In the genomic region with DNA sequence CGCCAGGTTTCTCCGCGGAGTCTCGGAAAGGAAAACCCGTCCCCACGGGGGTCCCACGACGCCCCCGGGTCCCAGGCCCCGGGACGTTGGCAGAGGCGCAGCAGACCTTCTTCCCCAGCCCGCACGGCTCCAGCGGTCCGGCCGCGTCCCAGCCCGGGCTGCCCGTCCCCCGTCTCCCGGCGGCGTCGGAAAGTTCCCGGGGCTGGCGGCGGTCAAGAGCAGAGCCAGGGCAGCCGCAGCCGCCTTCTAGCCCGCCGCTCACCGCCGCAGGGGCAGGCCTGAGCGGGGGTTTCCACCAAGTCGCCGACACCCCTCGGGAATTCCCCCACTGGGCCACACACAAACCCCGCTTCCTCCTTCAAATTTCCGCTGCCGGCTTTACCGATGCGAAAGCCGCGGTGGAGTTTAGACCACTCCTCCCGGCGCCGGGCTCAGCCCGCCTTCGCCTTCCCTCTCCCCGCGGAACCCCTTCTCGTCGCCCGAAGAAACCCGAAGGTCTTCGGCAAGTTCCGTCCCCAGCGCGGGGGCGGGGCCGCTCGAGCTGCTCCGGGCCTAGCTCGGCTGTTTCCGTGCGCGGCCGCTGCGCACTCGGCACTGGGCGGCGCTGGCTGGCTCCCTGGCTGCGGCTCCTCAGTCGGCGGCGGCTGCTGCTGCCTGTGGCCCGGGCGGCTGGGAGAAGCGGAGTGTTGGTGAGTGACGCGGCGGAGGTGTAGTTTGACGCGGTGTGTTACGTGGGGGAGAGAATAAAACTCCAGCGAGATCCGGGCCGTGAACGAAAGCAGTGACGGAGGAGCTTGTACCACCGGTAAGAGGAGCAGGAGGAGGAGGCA, we compare ENCODE assay signal across 8 cellular contexts. TPM values are rescaled to one million over a fixed set of nuclear protein-coding genes. Genes with fewer than 3 reads are reported as not detected.
A peak's percentile ranks its signal among the peaks of the same experiment; 100 is the strongest.
DNase-seq lines count a peak whose midpoint lies in the region; TF ChIP-seq lines count a peak whose summit lies in the region.

Gene CREB1 (plus strand): TSS at position 633 of the 830 bp plus-strand sequence. CDS start 25,674 bp downstream, outside the sequence.

- TF ChIP-seq POLR2A in NB4 (IDR thresholded peaks at IDR 0.05; ENCODE audit: extremely low read depth, insufficient read length) = peak; percentile 76
- TF ChIP-seq POLR2A in suprapubic skin (IDR thresholded peaks at IDR 0.05) = peak; percentile 91 to 97

- peak within 1 kb of the TSS; percentile 100 for H3K27ac Mint-ChIP-seq in HFFc6
- peak within 1 kb of the TSS; percentile 98 for H3K27ac Mint-ChIP-seq in activated naive CD4-positive, alpha-beta T cell treated with anti-CD3 and anti-CD28 coated beads, Interleukin-2, amount 10 ng/mL, durations not matched to agents 7 days and 5 days

- TF ChIP-seq EP300 in suprapubic skin (IDR thresholded peaks at IDR 0.05) = peak; percentile 57

- peaks cover 5% of the 10 kb centered on the region for H3K27me3 Mint-ChIP-seq in HFFc6 (ENCODE audit: insufficient read depth)
- peaks cover 16% of the 10 kb centered on the region for H3K27me3 Mint-ChIP-seq in activated naive CD4-positive, alpha-beta T cell treated with anti-CD3 and anti-CD28 coated beads, Interleukin-2, amount 10 ng/mL, durations not matched to agents 7 days and 5 days

- peak within 1 kb of the TSS; percentile 99 for H3K4me3 Mint-ChIP-seq in HFFc6
- H3K4me3 Mint-ChIP-seq in activated naive CD4-positive, alpha-beta T cell treated with anti-CD3 and anti-CD28 coated beads, Interleukin-2, amount 10 ng/mL, durations not matched to agents 7 days and 5 days = peak within 1 kb of the TSS; percentile 96

- WGBS in suprapubic skin = 0% methylated on average over 42 of the region's 92 CpGs

- CTCF ChIA-PET in activated naive CD4-positive, alpha-beta T cell treated with anti-CD3 and anti-CD28 coated beads, Interleukin-2, amount 10 ng/mL, durations not matched to agents 7 days and 5 days (lab: Charles Lee) = interaction anchor here (0.8 to 2.5 kb wide), 2 partner anchors 10 to 96 kb away, joined by 3 to 10 read pairs; partner anchors contain the start of gene METTL21A

- TF ChIP-seq CTCF in HFFc6 (IDR thresholded peaks at IDR 0.05) (peak; percentile 43; the same call in 1 of the 2 replicates), NB4 (IDR thresholded peaks at IDR 0.05; ENCODE audit: low read depth, low read length) (no peak), suprapubic skin (IDR thresholded peaks at IDR 0.05) (peak in 1 of 2 donors; percentile 5)

- H3K4me3 ChIP-seq in NB4 (ENCODE audit: low read depth, low read length) (peak within 1 kb of the TSS; percentile 98), SK-N-MC (peak within 1 kb of the TSS; percentile 98), suprapubic skin (peak within 1 kb of the TSS; percentile 91)

- no peaks in the 10 kb centered on the region for H3K27me3 ChIP-seq in suprapubic skin

- H3K36me3 ChIP-seq in SK-N-MC (ENCODE audit: insufficient read depth, low read length) (no peaks in the 10 kb centered on the region; the same call in 1 of the 2 replicates), suprapubic skin (no peaks in the 10 kb centered on the region)

- H3K9me3 ChIP-seq in SK-N-MC (ENCODE audit: low read depth, low read length) = no peaks in the 10 kb centered on the region
- no peaks in the 10 kb centered on the region for H3K9me3 ChIP-seq in suprapubic skin

- H3K36me3 Mint-ChIP-seq in HFFc6 (ENCODE audit: low read depth) = peaks cover 15% of the 10 kb centered on the region
- peaks cover 34% of the 10 kb centered on the region for H3K36me3 Mint-ChIP-seq in activated naive CD4-positive, alpha-beta T cell treated with anti-CD3 and anti-CD28 coated beads, Interleukin-2, amount 10 ng/mL, durations not matched to agents 7 days and 5 days

- peaks cover 51% of the 10 kb centered on the region for H3K4me1 ChIP-seq in suprapubic skin

- H3K27ac ChIP-seq in SK-N-MC (peak within 1 kb of the TSS; percentile 95), suprapubic skin (peak within 1 kb of the TSS; percentile 100)

- H3K9ac ChIP-seq in SK-N-MC (ENCODE audit: insufficient read length) = peak within 1 kb of the TSS; percentile 98

- DNase-seq in GM04503 (ENCODE audit: low read depth) (peak; percentile 93), HFFc6 (peak; percentile 99), NB4 (ENCODE audit: low read depth) (peak; percentile 99), SK-N-MC (ENCODE audit: low read depth, low spot score) (peak; percentile 63), germinal center (ENCODE audit: low spot score) (peak; percentile 97), nucleus accumbens (lab: John Stamatoyannopoulos, UW) (peak; percentile 88 to 99 (median 98)), suprapubic skin (ENCODE audit: low spot score in 2 of 2) (peak; percentile 98 to 99)
- DNase-seq in activated naive CD4-positive, alpha-beta T cell treated with anti-CD3 and anti-CD28 coated beads, Interleukin-2, amount 10 ng/mL, durations not matched to agents 7 days and 5 days = peak; percentile 99

- peaks cover 40% of the 10 kb centered on the region for H3K4me1 Mint-ChIP-seq in HFFc6 (ENCODE audit: low read depth)
- H3K4me1 Mint-ChIP-seq in activated naive CD4-positive, alpha-beta T cell treated with anti-CD3 and anti-CD28 coated beads, Interleukin-2, amount 10 ng/mL, durations not matched to agents 7 days and 5 days = peaks cover 63% of the 10 kb centered on the region

- no peaks in the 10 kb centered on the region for H3K9me3 Mint-ChIP-seq in HFFc6
- H3K9me3 Mint-ChIP-seq in activated naive CD4-positive, alpha-beta T cell treated with anti-CD3 and anti-CD28 coated beads, Interleukin-2, amount 10 ng/mL, durations not matched to agents 7 days and 5 days = no peaks in the 10 kb centered on the region

RNA-seq across cellular contexts. Expression of gene CREB1, which starts in this region (rescaled TPM):
- total RNA-seq in HFFc6 (2021; fragmentation: NEBNext Ultra II Directional; extraction: Animal tissue kit (Norgen Biotek cat#: 25700)) = 10 to 100 TPM; 32.9 to 51.8 (median 48.9) TPM
- total RNA-seq in suprapubic skin = 10 to 100 TPM; 33.3 to 90.4 (median 55.1) TPM

Comparison
In these comparisons a context has a peak if more than half of its experiments do, and no peak if none do; other contexts are left out.
1. Peak in every context shown above with its lines: DNase-seq, H3K4me3 ChIP-seq and H3K27ac ChIP-seq.